Comparison of ENCODE assay signal across 8 cellular contexts in the genomic region with DNA sequence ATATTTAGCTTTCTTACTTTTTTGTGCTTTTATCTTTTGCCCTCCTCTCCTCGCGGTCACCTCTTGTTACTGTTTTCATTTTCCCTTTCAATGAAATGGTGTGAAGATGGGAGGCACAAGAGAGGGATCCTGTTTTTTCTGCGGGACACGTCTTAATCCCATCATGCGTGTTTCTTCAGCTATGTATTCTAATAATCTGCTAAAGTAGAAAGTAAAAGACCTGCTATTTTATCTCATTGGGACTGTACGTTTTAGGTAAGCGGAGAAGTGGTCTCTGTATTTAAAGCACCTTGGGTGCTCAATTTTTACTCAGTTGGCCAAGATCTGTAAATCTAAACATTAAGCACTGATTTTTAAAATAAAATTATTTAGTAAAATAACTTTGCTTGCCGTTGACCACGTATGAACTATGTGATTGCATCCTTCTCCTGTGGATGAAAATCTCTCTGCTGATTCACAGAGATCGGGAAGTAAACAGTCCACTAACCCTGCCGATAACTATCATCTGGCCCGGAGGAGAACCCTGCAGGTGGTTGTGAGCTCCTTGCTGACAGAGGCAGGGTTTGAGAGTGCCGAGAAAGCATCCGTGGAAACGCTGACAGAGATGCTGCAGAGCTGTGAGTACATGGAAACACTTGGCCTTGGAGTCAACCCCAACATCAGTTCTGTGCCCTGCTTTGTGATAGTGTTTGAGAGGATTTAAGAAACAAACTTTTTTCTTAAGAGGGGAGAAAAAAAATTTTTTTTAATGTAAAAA. TPM values are rescaled to one million over a fixed set of nuclear protein-coding genes. Genes with fewer than 3 reads are reported as not detected.
DNase-seq lines count a peak whose midpoint lies in the region; ATAC-seq and TF ChIP-seq lines count a peak whose summit lies in the region.

No MANE protein-coding gene starts in this region.

- H3K4me3 ChIP-seq in liver (ENCODE audit: low read depth in 1 of 3, low read length in 3 of 3) = peak overlapping the region; percentile 74 to 98 (median 75)
- H3K4me3 ChIP-seq in tibial artery = peak overlapping the region; percentile 72 to 77

- H3K4me1 ChIP-seq in liver (ENCODE audit: control insufficient read depth in 4 of 4, insufficient read depth in 4 of 4, low read length in 3 of 4) = peaks cover 1 to 38% (median 16%) of the 10 kb centered on the region in 4 donors
- H3K4me1 ChIP-seq in tibial artery = peaks cover 0 to 62% (median 43%) of the 10 kb centered on the region in 4 donors

- 21% methylated on average over 15 of the region's 15 CpGs for WGBS in liver

- no peak for ATAC-seq in GM21360 (IDR thresholded peaks at IDR 0.05; ENCODE audit: unreplicated experiment)

- TF ChIP-seq CTCF in liver (IDR thresholded peaks at IDR 0.05; ENCODE audit: low read depth, low read length, missing input control) (peak; percentile 26), tibial artery (IDR thresholded peaks at IDR 0.05) (no peak)

- peak overlapping the region; percentile 99 for H3K27ac Mint-ChIP-seq in activated T-cell treated with anti-CD3 and anti-CD28 coated beads, Interleukin-2, amount 50 U/mL, for 24 hours

- intact Hi-C loops in tibial artery (cut with DNase I; ENCODE audit: low total_unique reads) = no loop called here

- H3K9me3 Mint-ChIP-seq in activated T-cell treated with anti-CD3 and anti-CD28 coated beads, Interleukin-2, amount 50 U/mL, for 24 hours = no peaks in the 10 kb centered on the region

- peak overlapping the region; percentile 77 to 94 for H3K9ac ChIP-seq in liver (ENCODE audit: low read depth in 1 of 2, low read length in 2 of 2)

- peak overlapping the region; percentile 86 to 91 for H3K27ac ChIP-seq in liver (ENCODE audit: low read depth in 1 of 2, low read length in 2 of 2)
- peak overlapping the region; percentile 79 to 87 for H3K27ac ChIP-seq in tibial artery

- H3K9me3 ChIP-seq in liver (ENCODE audit: control insufficient read depth in 4 of 4, low read length in 3 of 4) = no peaks in the 10 kb centered on the region
- no peaks in the 10 kb centered on the region for H3K9me3 ChIP-seq in tibial artery

- H3K4me1 Mint-ChIP-seq in activated T-cell treated with anti-CD3 and anti-CD28 coated beads, Interleukin-2, amount 50 U/mL, for 24 hours (ENCODE audit: low read depth) = peaks cover 64% of the 10 kb centered on the region

- no peak for DNase-seq in activated T-cell treated with anti-CD3 and anti-CD28 coated beads, Interleukin-2, amount 50 U/mL, for 24 hours
- no peak for DNase-seq in activated T-cell treated with anti-CD3 and anti-CD28 coated beads, Interleukin-2, amount 50 U/mL, for 1 hour
- DNase-seq in amniotic epithelial cell (ENCODE audit: low read depth) = peak; percentile 30
- no peak for DNase-seq in tibial artery
- no peak for DNase-seq in NCI-H128 (lab: John Stamatoyannopoulos, UW; ENCODE audit: unreplicated experiment)
- no peak for DNase-seq in HT-29 (ENCODE audit: low spot score)

- TF ChIP-seq RAD21 in liver (IDR thresholded peaks at IDR 0.05) = no peak

- H3K27me3 ChIP-seq in liver (ENCODE audit: control insufficient read depth in 4 of 4, insufficient read depth in 4 of 4, low read length in 3 of 4) (no peaks in the 10 kb centered on the region), tibial artery (no peaks in the 10 kb centered on the region)

- H3K27me3 Mint-ChIP-seq in activated T-cell treated with anti-CD3 and anti-CD28 coated beads, Interleukin-2, amount 50 U/mL, for 24 hours = no peaks in the 10 kb centered on the region

- peaks cover 53% of the 10 kb centered on the region for H3K36me3 Mint-ChIP-seq in activated T-cell treated with anti-CD3 and anti-CD28 coated beads, Interleukin-2, amount 50 U/mL, for 24 hours (ENCODE audit: low read depth)

- H3K36me3 ChIP-seq in liver (ENCODE audit: control insufficient read depth in 4 of 4, insufficient read depth in 3 of 4, low read depth in 1 of 4, low read length in 3 of 4) (peaks cover 6 to 19% (median 15%) of the 10 kb centered on the region in 4 donors), tibial artery (peaks cover 13 to 27% (median 17%) of the 10 kb centered on the region in 3 donors)

- H3K4me3 Mint-ChIP-seq in activated T-cell treated with anti-CD3 and anti-CD28 coated beads, Interleukin-2, amount 50 U/mL, for 24 hours = peak overlapping the region; percentile 98

TF ChIP-seq in liver, 16 proteins besides CTCF, POLR2A, EP300 and RAD21:
- no peak for TF ChIP-seq HNF4A (conservative IDR thresholded peaks at IDR 0.05)
- no peak for TF ChIP-seq TAF1 (conservative IDR thresholded peaks at IDR 0.05)
- no peak for TF ChIP-seq ZBTB33 (IDR thresholded peaks at IDR 0.05)
- no peak for TF ChIP-seq FOXA2 (IDR thresholded peaks at IDR 0.05)
- no peak for TF ChIP-seq RXRA (IDR thresholded peaks at IDR 0.05)
- TF ChIP-seq JUND (IDR thresholded peaks at IDR 0.05) = no peak
- TF ChIP-seq GABPA (IDR thresholded peaks at IDR 0.05 in 1 of 2, conservative IDR thresholded peaks at IDR 0.05 in 1 of 2) = no peak
- TF ChIP-seq FOXA1 (IDR thresholded peaks at IDR 0.05) = no peak

RNA-seq across cellular contexts. Expression of gene TAF8, which starts 0.8 kb away (rescaled TPM):
- total RNA-seq in liver = 10 to 100 TPM in 1 of 2 donors, 1 to 10 TPM in 1; 9.0 to 11.3 TPM
- polyA plus RNA-seq in liver = 1 to 10 TPM; 3.9 to 5.9 TPM
- total RNA-seq in HT-29 (2014; rRNA removed; shearing (Covaris generic)) = 18.6 and 22.8 TPM in 2 replicates
